In genomic region chr2:178256382-178257053, GRCh38 we compare ENCODE assay signal across 1 cellular context.
TF ChIP-seq lines count a peak whose summit lies in the region.

No MANE protein-coding gene starts in this region.

TF ChIP-seq in GM23338, 12 proteins besides CTCF, POLR2A, EP300 and RAD21 (continued from another document):
- TF ChIP-seq REST (IDR thresholded peaks at IDR 0.05; ENCODE audit: unreplicated experiment) = no peak
- no peak for TF ChIP-seq EZH2 (IDR thresholded peaks at IDR 0.05; ENCODE audit: low read depth, unreplicated experiment)
- TF ChIP-seq EZH2phosphoT487 (IDR thresholded peaks at IDR 0.05; ENCODE audit: unreplicated experiment) = no peak
- TF ChIP-seq STAT1 (IDR thresholded peaks at IDR 0.05; ENCODE audit: unreplicated experiment) = no peak
- TF ChIP-seq ETS1 (IDR thresholded peaks at IDR 0.05) = no peak
- TF ChIP-seq ZNF114 (CRISPR knock-in tag; IDR thresholded peaks at IDR 0.05) = no peak
